Comparison of ENCODE assay signal across 1 cellular context in the genomic region with DNA sequence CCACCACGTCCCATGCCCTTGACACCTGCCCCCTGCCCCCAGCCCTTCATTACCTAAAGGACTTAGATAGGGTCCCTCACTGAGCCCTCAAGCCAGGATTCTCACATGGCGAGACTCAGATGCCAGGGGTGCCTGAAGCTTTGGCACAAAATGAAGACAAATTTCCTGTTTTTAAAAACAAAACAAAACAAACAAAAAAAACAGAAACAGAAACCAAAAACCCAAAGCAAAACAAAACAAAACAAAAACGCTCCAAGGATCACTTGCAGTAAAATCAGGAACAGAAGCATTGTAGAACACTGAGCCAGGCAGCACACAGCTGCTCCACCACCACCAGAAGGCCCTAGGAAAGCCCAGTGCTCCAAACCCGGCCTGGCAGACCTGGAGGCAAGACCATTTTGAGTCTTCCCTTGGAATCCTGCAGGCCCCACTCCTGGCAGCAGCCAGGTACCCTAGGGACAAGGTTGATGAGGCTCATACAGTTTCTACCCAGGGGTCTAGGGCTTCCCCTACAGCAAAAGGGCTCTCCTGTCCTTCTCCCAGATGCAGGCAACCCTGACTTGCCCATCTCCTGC.
TF ChIP-seq lines count a peak whose summit lies in the region.

No MANE protein-coding gene starts in this region.

TF ChIP-seq in SK-N-SH treated with all-trans-retinoic acid at 6 μM for 48 hours, 23 proteins besides CTCF, POLR2A, EP300 and RAD21 (continued from another document):
- TF ChIP-seq, protein P1, sequence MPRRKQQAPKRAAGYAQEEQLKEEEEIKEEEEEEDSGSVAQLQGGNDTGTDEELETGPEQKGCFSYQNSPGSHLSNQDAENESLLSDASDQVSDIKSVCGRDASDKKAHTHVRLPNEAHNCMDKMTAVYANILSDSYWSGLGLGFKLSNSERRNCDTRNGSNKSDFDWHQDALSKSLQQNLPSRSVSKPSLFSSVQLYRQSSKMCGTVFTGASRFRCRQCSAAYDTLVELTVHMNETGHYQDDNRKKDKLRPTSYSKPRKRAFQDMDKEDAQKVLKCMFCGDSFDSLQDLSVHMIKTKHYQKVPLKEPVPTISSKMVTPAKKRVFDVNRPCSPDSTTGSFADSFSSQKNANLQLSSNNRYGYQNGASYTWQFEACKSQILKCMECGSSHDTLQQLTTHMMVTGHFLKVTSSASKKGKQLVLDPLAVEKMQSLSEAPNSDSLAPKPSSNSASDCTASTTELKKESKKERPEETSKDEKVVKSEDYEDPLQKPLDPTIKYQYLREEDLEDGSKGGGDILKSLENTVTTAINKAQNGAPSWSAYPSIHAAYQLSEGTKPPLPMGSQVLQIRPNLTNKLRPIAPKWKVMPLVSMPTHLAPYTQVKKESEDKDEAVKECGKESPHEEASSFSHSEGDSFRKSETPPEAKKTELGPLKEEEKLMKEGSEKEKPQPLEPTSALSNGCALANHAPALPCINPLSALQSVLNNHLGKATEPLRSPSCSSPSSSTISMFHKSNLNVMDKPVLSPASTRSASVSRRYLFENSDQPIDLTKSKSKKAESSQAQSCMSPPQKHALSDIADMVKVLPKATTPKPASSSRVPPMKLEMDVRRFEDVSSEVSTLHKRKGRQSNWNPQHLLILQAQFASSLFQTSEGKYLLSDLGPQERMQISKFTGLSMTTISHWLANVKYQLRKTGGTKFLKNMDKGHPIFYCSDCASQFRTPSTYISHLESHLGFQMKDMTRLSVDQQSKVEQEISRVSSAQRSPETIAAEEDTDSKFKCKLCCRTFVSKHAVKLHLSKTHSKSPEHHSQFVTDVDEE (CRISPR knock-in tag; IDR thresholded peaks at IDR 0.05): no peak
- TF ChIP-seq SNAI2 (CRISPR knock-in tag; IDR thresholded peaks at IDR 0.05) (no peak), RARB (CRISPR knock-in tag; IDR thresholded peaks at IDR 0.05) (no peak), ZC3H10 (CRISPR knock-in tag; IDR thresholded peaks at IDR 0.05) (no peak), TOX (CRISPR knock-in tag; IDR thresholded peaks at IDR 0.05; ENCODE audit: borderline replicate concordance) (no peak), ARNTL (CRISPR knock-in tag; IDR thresholded peaks at IDR 0.05; ENCODE audit: borderline replicate concordance, low read depth) (no peak), GLIS3 (CRISPR knock-in tag; IDR thresholded peaks at IDR 0.05) (no peak), ZNF70 (CRISPR knock-in tag; IDR thresholded peaks at IDR 0.05) (no peak), ZFP30 (CRISPR knock-in tag; IDR thresholded peaks at IDR 0.05) (no peak), ESRRG (CRISPR knock-in tag; IDR thresholded peaks at IDR 0.05) (no peak), ZNF8 (CRISPR knock-in tag; IDR thresholded peaks at IDR 0.05) (no peak)
- TF ChIP-seq, protein P2, sequence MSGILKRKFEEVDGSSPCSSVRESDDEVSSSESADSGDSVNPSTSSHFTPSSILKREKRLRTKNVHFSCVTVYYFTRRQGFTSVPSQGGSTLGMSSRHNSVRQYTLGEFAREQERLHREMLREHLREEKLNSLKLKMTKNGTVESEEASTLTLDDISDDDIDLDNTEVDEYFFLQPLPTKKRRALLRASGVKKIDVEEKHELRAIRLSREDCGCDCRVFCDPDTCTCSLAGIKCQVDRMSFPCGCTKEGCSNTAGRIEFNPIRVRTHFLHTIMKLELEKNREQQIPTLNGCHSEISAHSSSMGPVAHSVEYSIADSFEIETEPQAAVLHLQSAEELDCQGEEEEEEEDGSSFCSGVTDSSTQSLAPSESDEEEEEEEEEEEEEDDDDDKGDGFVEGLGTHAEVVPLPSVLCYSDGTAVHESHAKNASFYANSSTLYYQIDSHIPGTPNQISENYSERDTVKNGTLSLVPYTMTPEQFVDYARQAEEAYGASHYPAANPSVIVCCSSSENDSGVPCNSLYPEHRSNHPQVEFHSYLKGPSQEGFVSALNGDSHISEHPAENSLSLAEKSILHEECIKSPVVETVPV (CRISPR knock-in tag; IDR thresholded peaks at IDR 0.05): no peak
- TF ChIP-seq, protein P3, sequence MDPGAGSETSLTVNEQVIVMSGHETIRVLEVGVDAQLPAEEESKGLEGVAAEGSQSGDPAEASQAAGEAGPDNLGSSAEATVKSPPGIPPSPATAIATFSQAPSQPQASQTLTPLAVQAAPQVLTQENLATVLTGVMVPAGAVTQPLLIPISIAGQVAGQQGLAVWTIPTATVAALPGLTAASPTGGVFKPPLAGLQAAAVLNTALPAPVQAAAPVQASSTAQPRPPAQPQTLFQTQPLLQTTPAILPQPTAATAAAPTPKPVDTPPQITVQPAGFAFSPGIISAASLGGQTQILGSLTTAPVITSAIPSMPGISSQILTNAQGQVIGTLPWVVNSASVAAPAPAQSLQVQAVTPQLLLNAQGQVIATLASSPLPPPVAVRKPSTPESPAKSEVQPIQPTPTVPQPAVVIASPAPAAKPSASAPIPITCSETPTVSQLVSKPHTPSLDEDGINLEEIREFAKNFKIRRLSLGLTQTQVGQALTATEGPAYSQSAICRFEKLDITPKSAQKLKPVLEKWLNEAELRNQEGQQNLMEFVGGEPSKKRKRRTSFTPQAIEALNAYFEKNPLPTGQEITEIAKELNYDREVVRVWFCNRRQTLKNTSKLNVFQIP (CRISPR knock-in tag; IDR thresholded peaks at IDR 0.05; ENCODE audit: borderline replicate concordance, low read depth): no peak
- TF ChIP-seq, protein P4, sequence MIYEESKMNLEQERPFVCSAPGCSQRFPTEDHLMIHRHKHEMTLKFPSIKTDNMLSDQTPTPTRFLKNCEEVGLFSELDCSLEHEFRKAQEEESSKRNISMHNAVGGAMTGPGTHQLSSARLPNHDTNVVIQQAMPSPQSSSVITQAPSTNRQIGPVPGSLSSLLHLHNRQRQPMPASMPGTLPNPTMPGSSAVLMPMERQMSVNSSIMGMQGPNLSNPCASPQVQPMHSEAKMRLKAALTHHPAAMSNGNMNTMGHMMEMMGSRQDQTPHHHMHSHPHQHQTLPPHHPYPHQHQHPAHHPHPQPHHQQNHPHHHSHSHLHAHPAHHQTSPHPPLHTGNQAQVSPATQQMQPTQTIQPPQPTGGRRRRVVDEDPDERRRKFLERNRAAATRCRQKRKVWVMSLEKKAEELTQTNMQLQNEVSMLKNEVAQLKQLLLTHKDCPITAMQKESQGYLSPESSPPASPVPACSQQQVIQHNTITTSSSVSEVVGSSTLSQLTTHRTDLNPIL (CRISPR knock-in tag; IDR thresholded peaks at IDR 0.05; ENCODE audit: low read depth): no peak
- TF ChIP-seq, protein P5, sequence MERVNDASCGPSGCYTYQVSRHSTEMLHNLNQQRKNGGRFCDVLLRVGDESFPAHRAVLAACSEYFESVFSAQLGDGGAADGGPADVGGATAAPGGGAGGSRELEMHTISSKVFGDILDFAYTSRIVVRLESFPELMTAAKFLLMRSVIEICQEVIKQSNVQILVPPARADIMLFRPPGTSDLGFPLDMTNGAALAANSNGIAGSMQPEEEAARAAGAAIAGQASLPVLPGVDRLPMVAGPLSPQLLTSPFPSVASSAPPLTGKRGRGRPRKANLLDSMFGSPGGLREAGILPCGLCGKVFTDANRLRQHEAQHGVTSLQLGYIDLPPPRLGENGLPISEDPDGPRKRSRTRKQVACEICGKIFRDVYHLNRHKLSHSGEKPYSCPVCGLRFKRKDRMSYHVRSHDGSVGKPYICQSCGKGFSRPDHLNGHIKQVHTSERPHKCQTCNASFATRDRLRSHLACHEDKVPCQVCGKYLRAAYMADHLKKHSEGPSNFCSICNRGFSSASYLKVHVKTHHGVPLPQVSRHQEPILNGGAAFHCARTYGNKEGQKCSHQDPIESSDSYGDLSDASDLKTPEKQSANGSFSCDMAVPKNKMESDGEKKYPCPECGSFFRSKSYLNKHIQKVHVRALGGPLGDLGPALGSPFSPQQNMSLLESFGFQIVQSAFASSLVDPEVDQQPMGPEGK (CRISPR knock-in tag; IDR thresholded peaks at IDR 0.05; ENCODE audit: borderline replicate concordance): no peak
